ENCODE assay signal across 24 cellular contexts in the genomic region with DNA sequence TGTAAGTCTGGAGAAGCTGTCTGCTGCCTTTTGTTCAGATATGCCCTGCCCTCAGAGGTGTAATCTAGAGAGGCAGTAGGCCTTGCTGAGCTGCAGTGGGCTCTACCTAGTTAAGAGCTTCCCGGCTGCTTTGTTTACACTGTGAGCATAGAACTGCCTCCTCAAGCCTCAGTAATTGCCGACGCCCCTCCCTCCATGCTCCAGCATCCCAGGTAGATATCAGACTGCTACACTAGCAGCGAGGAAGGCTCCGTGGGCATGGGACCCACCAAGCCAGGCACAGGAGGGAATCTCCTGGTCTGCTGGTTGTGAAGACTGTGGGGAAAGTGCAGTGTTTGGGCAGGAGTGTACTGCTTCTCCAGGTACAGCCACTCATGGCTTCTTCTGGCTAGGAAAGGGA. TPM values are rescaled to one million over a fixed set of nuclear protein-coding genes. Genes with fewer than 3 reads are reported as not detected.
"Had no signal": no experiment of that assay in that cellular context is flagged by ENCODE, and none has a peak within 500 bp of the region (broad histone marks: within the 10 kb centered on the region; RNA-seq: fewer than 3 reads in every experiment).

No MANE protein-coding gene starts in this region.

- H3K27ac ChIP-seq: RWPE1 had no signal

- DNase-seq: KBM-7, MV-4-11, NCI-H1048, NCI-H1105, NCI-H1417, NCI-H1436 treated with DMSO at 0.1 percent for 48 hours, NCI-H1694, NCI-H187 treated with DMSO at 0.1 percent for 48 hours, NCI-H2029 treated with DMSO at 0.1 percent for 48 hours, NCI-H2171 treated with DMSO at 0.1 percent for 48 hours, NCI-H345, NCI-H446 treated with DMSO at 0.1 percent for 48 hours, NCI-H510A treated with DMSO at 0.1 percent for 48 hours, NCI-H526, NCI-H774, PC-3, SHP77, SK-N-SH, SW 1271 had no signal

- ATAC-seq: Panc1, PC-3 had no signal

- H3K9me3 ChIP-seq: SK-N-SH had no signal

RNA-seq across cellular contexts. Expression of gene CXCL12, which starts 26.4 kb away (rescaled TPM):
- total RNA-seq: HT-29, MCF 10A, OCI-LY7 had no signal
